ENCODE assay signal across 1 cellular context in the genomic region with DNA sequence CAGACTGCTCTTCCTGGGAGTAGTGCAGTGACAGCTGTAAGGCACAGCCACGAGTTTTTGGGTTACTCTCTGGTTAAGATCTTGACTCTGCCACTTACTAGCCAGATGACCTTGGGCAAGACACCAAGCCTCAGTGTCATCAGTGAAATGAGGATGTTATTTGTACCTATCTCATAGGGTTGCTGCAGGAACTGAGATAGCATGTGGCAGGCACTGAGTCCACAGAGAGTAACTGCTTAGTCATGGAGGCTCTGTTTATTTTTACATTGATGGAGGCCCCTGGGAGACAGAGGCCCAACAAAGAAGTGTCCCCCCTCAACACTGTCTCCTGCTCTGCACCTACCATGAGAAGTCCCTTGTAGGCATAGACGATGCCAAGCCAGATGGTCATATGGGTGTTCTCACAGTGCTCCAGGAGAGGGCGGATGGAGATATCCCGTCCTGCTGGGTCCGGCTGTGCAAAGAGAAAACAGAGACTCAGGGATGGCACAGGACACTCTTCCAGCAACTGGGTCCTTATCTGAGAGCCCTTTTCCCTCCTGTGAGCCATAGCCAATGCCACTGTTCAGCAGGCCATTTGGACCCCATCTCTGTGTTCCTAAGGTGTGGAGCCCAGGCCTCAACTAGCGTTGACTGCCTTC.
A peak's percentile ranks its signal among the peaks of the same experiment; 100 is the strongest.
TF ChIP-seq lines count a peak whose summit lies in the region.

No MANE protein-coding gene starts in this region.

TF ChIP-seq in K562, 482 proteins besides CTCF, POLR2A, EP300 and RAD21 (continued from another document):
- TF ChIP-seq, protein P1, sequence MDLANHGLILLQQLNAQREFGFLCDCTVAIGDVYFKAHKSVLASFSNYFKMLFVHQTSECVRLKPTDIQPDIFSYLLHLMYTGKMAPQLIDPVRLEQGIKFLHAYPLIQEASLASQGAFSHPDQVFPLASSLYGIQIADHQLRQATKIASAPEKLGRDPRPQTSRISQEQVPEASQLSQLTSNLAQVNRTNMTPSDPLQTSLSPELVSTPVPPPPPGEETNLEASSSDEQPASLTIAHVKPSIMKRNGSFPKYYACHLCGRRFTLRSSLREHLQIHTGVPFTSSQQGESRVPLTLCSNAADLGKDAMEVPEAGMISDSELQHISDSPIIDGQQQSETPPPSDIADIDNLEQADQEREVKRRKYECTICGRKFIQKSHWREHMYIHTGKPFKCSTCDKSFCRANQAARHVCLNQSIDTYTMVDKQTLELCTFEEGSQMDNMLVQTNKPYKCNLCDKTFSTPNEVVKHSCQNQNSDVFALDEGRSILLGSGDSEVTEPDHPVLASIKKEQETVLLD (IDR thresholded peaks at IDR 0.05), result peak; percentile 61; the same call in 1 of the 2 replicates
- TF ChIP-seq COPS2 (conservative IDR thresholded peaks at IDR 0.05) (no peak), TEAD4 (IDR thresholded peaks at IDR 0.05; ENCODE audit: low read length) (peak; percentile 73), TEAD4 (CRISPR knock-in tag; IDR thresholded peaks at IDR 0.05; ENCODE audit: borderline replicate concordance) (no peak), HDAC8 (tag; IDR thresholded peaks at IDR 0.05) (no peak), NFE2 (IDR thresholded peaks at IDR 0.05; ENCODE audit: low read depth) (peak; percentile 97), CBFA2T2 (conservative IDR thresholded peaks at IDR 0.05) (peak; percentile 63), BRD9 (IDR thresholded peaks at IDR 0.05; ENCODE audit: low read depth, partially characterized antibody) (peak; percentile 77), NFIX (CRISPR knock-in tag; IDR thresholded peaks at IDR 0.05; ENCODE audit: low read depth) (no peak), ZKSCAN1 (IDR thresholded peaks at IDR 0.05; ENCODE audit: low read depth, low read length) (no peak; the same call in 1 of the 2 replicates), FOXA3 (CRISPR knock-in tag; conservative IDR thresholded peaks at IDR 0.05 in 1 of 2, IDR thresholded peaks at IDR 0.05 in 1 of 2) (peak; percentile 82 to 88; a peak in 3 of 4 replicates), ZNF431 (CRISPR knock-in tag; IDR thresholded peaks at IDR 0.05) (0 out of 2 replicates have a peak, but pooled peaks have one; percentile 42), ARID1B (IDR thresholded peaks at IDR 0.05) (peak; percentile 87), NCOA1 (IDR thresholded peaks at IDR 0.05; ENCODE audit: low read depth) (peak; percentile 60; the same call in 1 of the 2 replicates), RCOR1 (IDR thresholded peaks at IDR 0.05; ENCODE audit: borderline replicate concordance in 1 of 2, low read depth in 2 of 2, low read length in 2 of 2) (peak in 1 of 2 experiments; percentile 88; a peak in 2 of 4 replicates), FOXK2 (conservative IDR thresholded peaks at IDR 0.05 in 1 of 2, IDR thresholded peaks at IDR 0.05 in 1 of 2; ENCODE audit: low read depth in 2 of 2) (peak; percentile 71; a peak in 3 of 4 replicates), ZNF316 (IDR thresholded peaks at IDR 0.05) (peak; percentile 94), NFE2L1 (tag; IDR thresholded peaks at IDR 0.05; ENCODE audit: borderline replicate concordance, low read depth) (peak; percentile 64; the same call in 1 of the 2 replicates), ATF1 (CRISPR knock-in tag; IDR thresholded peaks at IDR 0.05) (no peak), ATF1 (tag; IDR thresholded peaks at IDR 0.05) (0 out of 2 replicates have a peak, but pooled peaks have one; percentile 26), EWSR1 (IDR thresholded peaks at IDR 0.05; ENCODE audit: borderline replicate concordance, low read depth, partially characterized antibody) (no peak), CBX3 (IDR thresholded peaks at IDR 0.05; ENCODE audit: borderline replicate concordance in 1 of 2, low read length in 2 of 2) (peak in 1 of 2 experiments; percentile 57; a peak in 1 of 3 replicates), GATAD2B (IDR thresholded peaks at IDR 0.05; ENCODE audit: borderline replicate concordance) (no peak), CXXC5 (CRISPR knock-in tag; IDR thresholded peaks at IDR 0.05) (peak; percentile 16; the same call in 1 of the 2 replicates), SOX6 (IDR thresholded peaks at IDR 0.05) (peak; percentile 46; the same call in 1 of the 2 replicates), FOXJ2 (tag; IDR thresholded peaks at IDR 0.05) (peak; percentile 69), GABPB1 (CRISPR knock-in tag; IDR thresholded peaks at IDR 0.05) (no peak), NFRKB (IDR thresholded peaks at IDR 0.05; ENCODE audit: low read depth) (0 out of 2 replicates have a peak, but pooled peaks have one; percentile 57), ZNF57 (CRISPR knock-in tag; IDR thresholded peaks at IDR 0.05) (no peak), NFIC (IDR thresholded peaks at IDR 0.05) (peak; percentile 40), MYC (IDR thresholded peaks at IDR 0.05; ENCODE audit: low read depth, low read length) (peak; percentile 61; the same call in 1 of the 2 replicates), MYC (CRISPR knock-in tag; IDR thresholded peaks at IDR 0.05; ENCODE audit: borderline replicate concordance, low read depth) (no peak)
- TF ChIP-seq, protein P2, sequence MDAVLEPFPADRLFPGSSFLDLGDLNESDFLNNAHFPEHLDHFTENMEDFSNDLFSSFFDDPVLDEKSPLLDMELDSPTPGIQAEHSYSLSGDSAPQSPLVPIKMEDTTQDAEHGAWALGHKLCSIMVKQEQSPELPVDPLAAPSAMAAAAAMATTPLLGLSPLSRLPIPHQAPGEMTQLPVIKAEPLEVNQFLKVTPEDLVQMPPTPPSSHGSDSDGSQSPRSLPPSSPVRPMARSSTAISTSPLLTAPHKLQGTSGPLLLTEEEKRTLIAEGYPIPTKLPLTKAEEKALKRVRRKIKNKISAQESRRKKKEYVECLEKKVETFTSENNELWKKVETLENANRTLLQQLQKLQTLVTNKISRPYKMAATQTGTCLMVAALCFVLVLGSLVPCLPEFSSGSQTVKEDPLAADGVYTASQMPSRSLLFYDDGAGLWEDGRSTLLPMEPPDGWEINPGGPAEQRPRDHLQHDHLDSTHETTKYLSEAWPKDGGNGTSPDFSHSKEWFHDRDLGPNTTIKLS (IDR thresholded peaks at IDR 0.05; ENCODE audit: borderline replicate concordance, low read depth), result 0 out of 2 replicates have a peak, but pooled peaks have one; percentile 44
- TF ChIP-seq, protein P3, sequence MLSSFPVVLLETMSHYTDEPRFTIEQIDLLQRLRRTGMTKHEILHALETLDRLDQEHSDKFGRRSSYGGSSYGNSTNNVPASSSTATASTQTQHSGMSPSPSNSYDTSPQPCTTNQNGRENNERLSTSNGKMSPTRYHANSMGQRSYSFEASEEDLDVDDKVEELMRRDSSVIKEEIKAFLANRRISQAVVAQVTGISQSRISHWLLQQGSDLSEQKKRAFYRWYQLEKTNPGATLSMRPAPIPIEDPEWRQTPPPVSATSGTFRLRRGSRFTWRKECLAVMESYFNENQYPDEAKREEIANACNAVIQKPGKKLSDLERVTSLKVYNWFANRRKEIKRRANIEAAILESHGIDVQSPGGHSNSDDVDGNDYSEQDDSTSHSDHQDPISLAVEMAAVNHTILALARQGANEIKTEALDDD (IDR thresholded peaks at IDR 0.05), result peak; percentile 95
- TF ChIP-seq, protein P4, sequence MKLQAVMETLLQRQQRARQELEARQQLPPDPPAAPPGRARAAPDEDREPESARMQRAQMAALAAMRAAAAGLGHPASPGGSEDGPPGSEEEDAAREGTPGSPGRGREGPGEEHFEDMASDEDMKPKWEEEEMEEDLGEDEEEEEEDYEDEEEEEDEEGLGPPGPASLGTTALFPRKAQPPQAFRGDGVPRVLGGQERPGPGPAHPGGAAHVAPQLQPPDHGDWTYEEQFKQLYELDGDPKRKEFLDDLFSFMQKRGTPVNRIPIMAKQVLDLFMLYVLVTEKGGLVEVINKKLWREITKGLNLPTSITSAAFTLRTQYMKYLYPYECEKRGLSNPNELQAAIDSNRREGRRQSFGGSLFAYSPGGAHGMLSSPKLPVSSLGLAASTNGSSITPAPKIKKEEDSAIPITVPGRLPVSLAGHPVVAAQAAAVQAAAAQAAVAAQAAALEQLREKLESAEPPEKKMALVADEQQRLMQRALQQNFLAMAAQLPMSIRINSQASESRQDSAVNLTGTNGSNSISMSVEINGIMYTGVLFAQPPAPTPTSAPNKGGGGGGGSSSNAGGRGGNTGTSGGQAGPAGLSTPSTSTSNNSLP (IDR thresholded peaks at IDR 0.05; ENCODE audit: borderline replicate concordance, low read depth, low read length), result 0 out of 2 replicates have a peak, but pooled peaks have one; percentile 18
- TF ChIP-seq, protein P5, sequence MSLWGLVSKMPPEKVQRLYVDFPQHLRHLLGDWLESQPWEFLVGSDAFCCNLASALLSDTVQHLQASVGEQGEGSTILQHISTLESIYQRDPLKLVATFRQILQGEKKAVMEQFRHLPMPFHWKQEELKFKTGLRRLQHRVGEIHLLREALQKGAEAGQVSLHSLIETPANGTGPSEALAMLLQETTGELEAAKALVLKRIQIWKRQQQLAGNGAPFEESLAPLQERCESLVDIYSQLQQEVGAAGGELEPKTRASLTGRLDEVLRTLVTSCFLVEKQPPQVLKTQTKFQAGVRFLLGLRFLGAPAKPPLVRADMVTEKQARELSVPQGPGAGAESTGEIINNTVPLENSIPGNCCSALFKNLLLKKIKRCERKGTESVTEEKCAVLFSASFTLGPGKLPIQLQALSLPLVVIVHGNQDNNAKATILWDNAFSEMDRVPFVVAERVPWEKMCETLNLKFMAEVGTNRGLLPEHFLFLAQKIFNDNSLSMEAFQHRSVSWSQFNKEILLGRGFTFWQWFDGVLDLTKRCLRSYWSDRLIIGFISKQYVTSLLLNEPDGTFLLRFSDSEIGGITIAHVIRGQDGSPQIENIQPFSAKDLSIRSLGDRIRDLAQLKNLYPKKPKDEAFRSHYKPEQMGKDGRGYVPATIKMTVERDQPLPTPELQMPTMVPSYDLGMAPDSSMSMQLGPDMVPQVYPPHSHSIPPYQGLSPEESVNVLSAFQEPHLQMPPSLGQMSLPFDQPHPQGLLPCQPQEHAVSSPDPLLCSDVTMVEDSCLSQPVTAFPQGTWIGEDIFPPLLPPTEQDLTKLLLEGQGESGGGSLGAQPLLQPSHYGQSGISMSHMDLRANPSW (CRISPR knock-in tag; IDR thresholded peaks at IDR 0.05), result no peak
- TF ChIP-seq, protein P6, sequence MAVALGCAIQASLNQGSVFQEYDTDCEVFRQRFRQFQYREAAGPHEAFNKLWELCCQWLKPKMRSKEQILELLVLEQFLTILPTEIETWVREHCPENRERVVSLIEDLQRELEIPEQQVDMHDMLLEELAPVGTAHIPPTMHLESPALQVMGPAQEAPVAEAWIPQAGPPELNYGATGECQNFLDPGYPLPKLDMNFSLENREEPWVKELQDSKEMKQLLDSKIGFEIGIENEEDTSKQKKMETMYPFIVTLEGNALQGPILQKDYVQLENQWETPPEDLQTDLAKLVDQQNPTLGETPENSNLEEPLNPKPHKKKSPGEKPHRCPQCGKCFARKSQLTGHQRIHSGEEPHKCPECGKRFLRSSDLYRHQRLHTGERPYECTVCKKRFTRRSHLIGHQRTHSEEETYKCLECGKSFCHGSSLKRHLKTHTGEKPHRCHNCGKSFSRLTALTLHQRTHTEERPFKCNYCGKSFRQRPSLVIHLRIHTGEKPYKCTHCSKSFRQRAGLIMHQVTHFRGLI (CRISPR knock-in tag; IDR thresholded peaks at IDR 0.05), result no peak
- TF ChIP-seq, protein P7, sequence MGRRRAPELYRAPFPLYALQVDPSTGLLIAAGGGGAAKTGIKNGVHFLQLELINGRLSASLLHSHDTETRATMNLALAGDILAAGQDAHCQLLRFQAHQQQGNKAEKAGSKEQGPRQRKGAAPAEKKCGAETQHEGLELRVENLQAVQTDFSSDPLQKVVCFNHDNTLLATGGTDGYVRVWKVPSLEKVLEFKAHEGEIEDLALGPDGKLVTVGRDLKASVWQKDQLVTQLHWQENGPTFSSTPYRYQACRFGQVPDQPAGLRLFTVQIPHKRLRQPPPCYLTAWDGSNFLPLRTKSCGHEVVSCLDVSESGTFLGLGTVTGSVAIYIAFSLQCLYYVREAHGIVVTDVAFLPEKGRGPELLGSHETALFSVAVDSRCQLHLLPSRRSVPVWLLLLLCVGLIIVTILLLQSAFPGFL (CRISPR knock-in tag; IDR thresholded peaks at IDR 0.05), result peak; percentile 48; the same call in 1 of the 2 replicates
TF ChIP-seq in K562: peak in this region for 81.
